In genomic region chr4:3857316-3857926, GRCh38 we compare ENCODE assay signal across 18 cellular contexts.
A peak's percentile ranks its signal among the peaks of the same experiment; 100 is the strongest.
DNase-seq lines count a peak whose midpoint lies in the region; ATAC-seq and FAIRE-seq lines count a peak whose summit lies in the region.
"Had no signal": no experiment of that assay in that cellular context is flagged by ENCODE, and none has a peak within 500 bp of the region (broad histone marks: within the 10 kb centered on the region; RNA-seq: fewer than 3 reads in every experiment).

No MANE protein-coding gene starts in this region.

- H3K27me3 ChIP-seq in naive thymus-derived CD4-positive, alpha-beta T cell (ENCODE audit: control insufficient read depth in 2 of 2, insufficient read depth in 2 of 2, low read length in 2 of 2) = no peaks in the 10 kb centered on the region
- peaks cover 0 to 2% of the 10 kb centered on the region in 2 donors for H3K27me3 ChIP-seq in small intestine (ENCODE audit: control insufficient read depth in 2 of 2, insufficient read depth in 2 of 2, low read length in 2 of 2)

- H3K4me1 ChIP-seq in naive thymus-derived CD4-positive, alpha-beta T cell (ENCODE audit: control insufficient read depth in 2 of 2, insufficient read depth in 2 of 2, low read length in 2 of 2) = no peaks in the 10 kb centered on the region
- H3K4me1 ChIP-seq in small intestine (ENCODE audit: control insufficient read depth in 2 of 2, insufficient read depth in 1 of 2, low read depth in 1 of 2, low read length in 1 of 2) = no peaks in the 10 kb centered on the region
- H3K4me1 ChIP-seq: HAP-1 had no signal

- no peaks in the 10 kb centered on the region for H3K36me3 Mint-ChIP-seq in activated T-helper 17 cell treated with anti-CD3 and anti-CD28 coated beads, Interleukin-2, amount 50 U/mL, for 72 hours (ENCODE audit: low read depth)
- H3K36me3 Mint-ChIP-seq in naive thymus-derived CD4-positive, alpha-beta T cell = no peaks in the 10 kb centered on the region
- H3K36me3 Mint-ChIP-seq: CD14-positive monocyte, T-cell had no signal

- no peaks in the 10 kb centered on the region for H3K4me1 Mint-ChIP-seq in activated T-helper 17 cell treated with anti-CD3 and anti-CD28 coated beads, Interleukin-2, amount 50 U/mL, for 72 hours
- no peaks in the 10 kb centered on the region for H3K4me1 Mint-ChIP-seq in naive thymus-derived CD4-positive, alpha-beta T cell
- H3K4me1 Mint-ChIP-seq: CD14-positive monocyte, T-cell had no signal

- CTCF ChIA-PET in naive thymus-derived CD4-positive, alpha-beta T cell (lab: Charles Lee) = no interaction called here

- H3K9me3 Mint-ChIP-seq in activated T-helper 17 cell treated with anti-CD3 and anti-CD28 coated beads, Interleukin-2, amount 50 U/mL, for 72 hours = no peaks in the 10 kb centered on the region
- peaks cover 0 to 1% (median 0%) of the 10 kb centered on the region in 11 donors for H3K9me3 Mint-ChIP-seq in naive thymus-derived CD4-positive, alpha-beta T cell
- H3K9me3 Mint-ChIP-seq: T-cell had no signal

- peak; percentile 11 for DNase-seq in COR-L47 (lab: John Stamatoyannopoulos, UW)
- peak; percentile 2 for DNase-seq in HCEC 1CT
- DNase-seq in naive thymus-derived CD4-positive, alpha-beta T cell = no peak
- DNase-seq in small intestine = no peak
- DNase-seq in NK-92 (lab: John Stamatoyannopoulos, UW; ENCODE audit: unreplicated experiment) = no peak
- DNase-seq: AML-193, DND-41, NCI-H187, NCI-H226, NCI-H524, NCI-H82, PC-9, T-cell had no signal

- WGBS in small intestine, 3 donors = 39 to 63% (median 42%) methylated on average over 9 of the region's 9 CpGs

- intact Hi-C loops in naive thymus-derived CD4-positive, alpha-beta T cell (cut with micrococcal nuclease) = no loop called here

- ATAC-seq in activated T-helper 17 cell treated with anti-CD3 and anti-CD28 coated beads, Interleukin-2, amount 50 U/mL, for 72 hours (replicated peaks) = peak; percentile 16
- peak; percentile 14 for ATAC-seq in naive thymus-derived CD4-positive, alpha-beta T cell
- no peak for ATAC-seq in GM19455 (IDR thresholded peaks at IDR 0.05; ENCODE audit: unreplicated experiment)
- ATAC-seq: T-cell had no signal

- POLR2A ChIA-PET in naive thymus-derived CD4-positive, alpha-beta T cell (lab: Charles Lee) = no interaction called here

- no peak overlapping the region for H3K27ac Mint-ChIP-seq in activated T-helper 17 cell treated with anti-CD3 and anti-CD28 coated beads, Interleukin-2, amount 50 U/mL, for 72 hours
- no peak overlapping the region for H3K27ac Mint-ChIP-seq in naive thymus-derived CD4-positive, alpha-beta T cell
- H3K27ac Mint-ChIP-seq: T-cell had no signal

- H3K27ac ChIP-seq in naive thymus-derived CD4-positive, alpha-beta T cell (ENCODE audit: low read depth, low read length) = no peak overlapping the region
- H3K27ac ChIP-seq in small intestine (ENCODE audit: low read depth in 1 of 2, low read length in 1 of 2) = no peak overlapping the region
- H3K27ac ChIP-seq: PC-9, SK-N-MC had no signal

- no peak for FAIRE-seq in small intestine (lab: Jason Lieb, UNC)

- no peak overlapping the region for H3K4me3 Mint-ChIP-seq in activated T-helper 17 cell treated with anti-CD3 and anti-CD28 coated beads, Interleukin-2, amount 50 U/mL, for 72 hours
- no peak overlapping the region for H3K4me3 Mint-ChIP-seq in naive thymus-derived CD4-positive, alpha-beta T cell
- H3K4me3 Mint-ChIP-seq: CD14-positive monocyte, T-cell had no signal

- no peak overlapping the region for H3K4me3 ChIP-seq in naive thymus-derived CD4-positive, alpha-beta T cell (ENCODE audit: low read length)
- no peak overlapping the region for H3K4me3 ChIP-seq in small intestine (ENCODE audit: low read depth in 1 of 2, low read length in 2 of 2)
- H3K4me3 ChIP-seq: HAP-1, PC-9, SK-N-MC had no signal

- no peaks in the 10 kb centered on the region for H3K36me3 ChIP-seq in naive thymus-derived CD4-positive, alpha-beta T cell (ENCODE audit: control insufficient read depth in 2 of 3, insufficient read depth in 3 of 3, low read length in 3 of 3)
- no peaks in the 10 kb centered on the region for H3K36me3 ChIP-seq in small intestine (ENCODE audit: control insufficient read depth in 2 of 2, insufficient read depth in 2 of 2, low read length in 2 of 2)
- H3K36me3 ChIP-seq: HAP-1 had no signal

- H3K9me3 ChIP-seq in naive thymus-derived CD4-positive, alpha-beta T cell (ENCODE audit: control insufficient read depth in 2 of 3, low read length in 3 of 3) = no peaks in the 10 kb centered on the region
- no peaks in the 10 kb centered on the region for H3K9me3 ChIP-seq in small intestine (ENCODE audit: control insufficient read depth, low read depth)
- H3K9me3 ChIP-seq: HAP-1 had no signal

- H3K27me3 Mint-ChIP-seq in activated T-helper 17 cell treated with anti-CD3 and anti-CD28 coated beads, Interleukin-2, amount 50 U/mL, for 72 hours = peaks cover 19% of the 10 kb centered on the region
- peaks cover 0 to 35% (median 19%) of the 10 kb centered on the region in 5 donors for H3K27me3 Mint-ChIP-seq in naive thymus-derived CD4-positive, alpha-beta T cell

Comparison
In these comparisons a context has a peak if more than half of its experiments do, and no peak if none do; other contexts are left out.
1. DNase-seq: peak in COR-L47 (single experiment) and HCEC 1CT (single experiment); none in naive thymus-derived CD4-positive, alpha-beta T cell (0 of 9), small intestine (single experiment) and NK-92 (single experiment).